Comparison of ENCODE assay signal across 1 cellular context in the genomic region with DNA sequence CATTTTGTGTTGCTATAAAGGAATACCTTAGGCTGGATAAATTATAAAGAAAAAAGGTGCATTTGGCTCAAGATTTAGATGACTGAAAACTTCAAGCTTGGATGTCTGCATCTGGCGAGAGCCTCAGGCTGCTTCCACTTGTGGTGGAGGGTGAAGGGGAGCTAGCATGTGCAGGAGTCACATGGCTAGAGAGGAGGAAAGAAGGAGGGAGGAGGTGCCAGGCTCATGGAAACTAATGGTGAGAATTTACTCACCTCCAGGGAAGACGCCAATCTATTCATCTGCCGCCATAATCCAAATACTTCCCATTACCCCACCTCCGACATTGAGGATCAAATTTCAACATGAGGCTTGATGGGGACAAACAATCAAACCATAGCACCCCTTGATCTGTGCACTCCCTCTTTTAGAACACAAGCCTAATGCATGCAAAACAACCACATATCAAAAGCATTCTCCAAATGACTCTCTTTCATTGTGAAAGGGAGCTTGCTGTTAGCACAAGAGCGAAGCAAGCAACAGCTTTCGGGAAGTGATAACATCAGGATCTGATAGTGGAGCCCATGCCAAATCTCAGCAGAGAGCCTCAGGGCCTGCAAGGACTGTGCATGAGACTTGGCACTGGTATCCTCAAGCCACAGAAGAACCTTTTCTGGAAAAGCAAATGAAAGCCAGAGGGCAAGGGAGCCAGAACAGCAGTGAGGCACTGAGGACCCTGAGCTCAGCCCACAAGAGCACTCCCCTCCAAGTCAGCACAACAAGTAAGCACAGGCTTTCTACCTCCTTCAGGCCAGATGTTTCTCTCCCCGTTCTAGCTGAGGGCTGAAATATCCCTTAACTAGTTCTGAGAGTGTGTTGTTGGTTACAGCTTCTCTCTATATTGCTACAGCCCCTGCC.
TF ChIP-seq lines count a peak whose summit lies in the region.

No MANE protein-coding gene starts in this region.

TF ChIP-seq in IMR-90, 13 proteins besides CTCF, POLR2A, EP300 and RAD21:
- TF ChIP-seq, protein P1, sequence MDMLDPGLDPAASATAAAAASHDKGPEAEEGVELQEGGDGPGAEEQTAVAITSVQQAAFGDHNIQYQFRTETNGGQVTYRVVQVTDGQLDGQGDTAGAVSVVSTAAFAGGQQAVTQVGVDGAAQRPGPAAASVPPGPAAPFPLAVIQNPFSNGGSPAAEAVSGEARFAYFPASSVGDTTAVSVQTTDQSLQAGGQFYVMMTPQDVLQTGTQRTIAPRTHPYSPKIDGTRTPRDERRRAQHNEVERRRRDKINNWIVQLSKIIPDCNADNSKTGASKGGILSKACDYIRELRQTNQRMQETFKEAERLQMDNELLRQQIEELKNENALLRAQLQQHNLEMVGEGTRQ (IDR thresholded peaks at IDR 0.05; ENCODE audit: low read depth, low read length) = no peak
- TF ChIP-seq CHD1 (IDR thresholded peaks at IDR 0.05; ENCODE audit: low read depth, low read length) (no peak), MAZ (IDR thresholded peaks at IDR 0.05; ENCODE audit: borderline replicate concordance, low read depth, low read length) (no peak), CEBPB (IDR thresholded peaks at IDR 0.05; ENCODE audit: low read depth, low read length) (no peak), RFX5 (IDR thresholded peaks at IDR 0.05; ENCODE audit: low read depth, low read length) (no peak)
